Comparison of ENCODE assay signal across 8 cellular contexts in genomic region chr6:36595168-36595818, GRCh38. TPM values are rescaled to one million over a fixed set of nuclear protein-coding genes. Genes with fewer than 3 reads are reported as not detected.
DNase-seq lines count a peak whose midpoint lies in the region; ATAC-seq, FAIRE-seq and TF ChIP-seq lines count a peak whose summit lies in the region.

No MANE protein-coding gene starts in this region.

- H3K4me3 Mint-ChIP-seq in HFFc6 = peak overlapping the region; percentile 96

- peaks cover 63% of the 10 kb centered on the region for H3K4me1 Mint-ChIP-seq in HFFc6 (ENCODE audit: low read depth)

- no peak for TF ChIP-seq EP300 in SK-N-SH (IDR thresholded peaks at IDR 0.05; ENCODE audit: borderline replicate concordance in 1 of 2, low read depth in 1 of 2, low read length in 1 of 2)

- FAIRE-seq in GM19239 (lab: Jason Lieb, UNC) = no peak

- no peaks in the 10 kb centered on the region for H3K9me2 ChIP-seq in SK-N-SH

- peak overlapping the region; percentile 94 to 96 for H3K27ac ChIP-seq in SK-N-SH (ENCODE audit: low read depth in 2 of 2, low read length in 1 of 2)
- H3K27ac ChIP-seq in vagina = peak overlapping the region; percentile 100

- POLR2A ChIA-PET in BJ (lab: Charles Lee) (no interaction called here), SK-N-SH (lab: Yijun Ruan, JAX) (interaction anchor here (1.0 to 1.3 kb wide), 3 partner anchors 44 to 154 kb away, joined by 3 to 6 read pairs (median 4); no protein-coding TSS in a partner anchor)

- H2AFZ ChIP-seq in SK-N-SH (ENCODE audit: low read depth) = no peak overlapping the region

- DNase-seq in BJ (ENCODE audit: low read depth) (no peak), HFFc6 (no peak), SK-N-SH (peak; percentile 43), mucosa of gallbladder (ENCODE audit: low spot score) (peak; percentile 46), vagina (ENCODE audit: extremely low spot score in 2 of 2) (no peak), GM19239 (ENCODE audit: insufficient read length, low spot score) (no peak)

- H3K36me3 ChIP-seq in BJ (ENCODE audit: control insufficient read depth, insufficient read depth, low read length) (peaks cover 20% of the 10 kb centered on the region), SK-N-SH (replicated peaks in 1 of 2; ENCODE audit: control insufficient read depth in 1 of 2, insufficient read depth in 2 of 2, low read length in 1 of 2) (peaks cover 37 to 55% of the 10 kb centered on the region in 2 experiments), endocrine pancreas (ENCODE audit: control insufficient read depth, insufficient read depth, low read length) (peaks cover 7% of the 10 kb centered on the region), vagina (peaks cover 0 to 36% of the 10 kb centered on the region in 2 donors)

- intact Hi-C loops in vagina (cut with DNase I) = loop anchor here (5.0 to 10.0 kb wide), 2 partner anchors 48 to 170 kb away; partner anchors contain the start of gene STK38

- TF ChIP-seq CTCF in BJ (IDR thresholded peaks at IDR 0.05; ENCODE audit: insufficient read depth, low read depth, low read length) (no peak), HFFc6 (IDR thresholded peaks at IDR 0.05) (no peak), SK-N-SH (IDR thresholded peaks at IDR 0.05) (no peak), vagina (IDR thresholded peaks at IDR 0.05) (no peak)

- H4K20me1 ChIP-seq in SK-N-SH (ENCODE audit: insufficient read depth) = peaks cover 57% of the 10 kb centered on the region

- H3K4me2 ChIP-seq in SK-N-SH = peak overlapping the region; percentile 81

- H3K9me3 Mint-ChIP-seq in HFFc6 = peaks cover 23% of the 10 kb centered on the region

- H3K36me3 Mint-ChIP-seq in HFFc6 (ENCODE audit: low read depth) = peaks cover 64% of the 10 kb centered on the region

- H3K4me3 ChIP-seq in BJ (ENCODE audit: low read depth, low read length) (peak overlapping the region; percentile 90), SK-N-SH (ENCODE audit: low read depth in 2 of 2, low read length in 1 of 2) (peak overlapping the region; percentile 74 to 99), endocrine pancreas (ENCODE audit: control insufficient read depth, insufficient read depth, low read length) (peak overlapping the region; percentile 99), vagina (peak overlapping the region; percentile 51 to 72)

- H3K4me1 ChIP-seq in SK-N-SH (ENCODE audit: control insufficient read depth in 1 of 2, insufficient read depth in 2 of 2, low read depth in 1 of 2, low read length in 1 of 2) (peaks cover 20 to 27% of the 10 kb centered on the region in 2 experiments), endocrine pancreas (ENCODE audit: control insufficient read depth, insufficient read depth, low read length) (peaks cover 19% of the 10 kb centered on the region), vagina (peaks cover 51% of the 10 kb centered on the region)

- no peak for ATAC-seq in HG03097 (IDR thresholded peaks at IDR 0.05; ENCODE audit: low FRiP score, unreplicated experiment)

- CTCF ChIA-PET in BJ (lab: Yijun Ruan, JAX) (interaction anchor here (0.8 to 1.0 kb wide), 3 partner anchors 9 to 83 kb away, joined by 3 read pairs; partner anchors contain the start of gene CDKN1A), SK-N-SH (lab: Yijun Ruan, JAX) (interaction anchor here (1.7 to 1.8 kb wide), 2 partner anchors 11 to 172 kb away, joined by 5 to 6 read pairs; no protein-coding TSS in a partner anchor)

- 2% methylated on average over 11 of the region's 11 CpGs for WGBS in SK-N-SH (ENCODE audit: low lambda C conversion rate)

- peak overlapping the region; percentile 99 for H3K27ac Mint-ChIP-seq in HFFc6

- H3K79me2 ChIP-seq in SK-N-SH (ENCODE audit: insufficient read depth) = peaks cover 68% of the 10 kb centered on the region

- H3K9me3 ChIP-seq in SK-N-SH = no peaks in the 10 kb centered on the region
- H3K9me3 ChIP-seq in endocrine pancreas (ENCODE audit: control insufficient read depth, low read length) = no peaks in the 10 kb centered on the region
- no peaks in the 10 kb centered on the region for H3K9me3 ChIP-seq in vagina

- no peak for TF ChIP-seq POLR2A in vagina (IDR thresholded peaks at IDR 0.05)

- TF ChIP-seq RAD21 in SK-N-SH (IDR thresholded peaks at IDR 0.05; ENCODE audit: low read length) = no peak

- H3K27me3 ChIP-seq in BJ (ENCODE audit: control insufficient read depth, insufficient read depth, low read length) = no peaks in the 10 kb centered on the region
- H3K27me3 ChIP-seq in SK-N-SH (ENCODE audit: insufficient read depth) = no peaks in the 10 kb centered on the region
- no peaks in the 10 kb centered on the region for H3K27me3 ChIP-seq in endocrine pancreas (ENCODE audit: control insufficient read depth, insufficient read depth, low read length)
- H3K27me3 ChIP-seq in vagina = no peaks in the 10 kb centered on the region

- H3K9ac ChIP-seq in SK-N-SH (peak overlapping the region; percentile 100), endocrine pancreas (ENCODE audit: control insufficient read depth, insufficient read depth, low read length) (peak overlapping the region; percentile 99)

- H3F3A ChIP-seq in SK-N-SH (replicated peaks; ENCODE audit: insufficient read depth) = peaks cover 38% of the 10 kb centered on the region

- peaks cover 22% of the 10 kb centered on the region for H3K27me3 Mint-ChIP-seq in HFFc6 (ENCODE audit: insufficient read depth)

TF ChIP-seq in SK-N-SH, 30 proteins besides CTCF, POLR2A, EP300 and RAD21:
- TF ChIP-seq SIN3A (IDR thresholded peaks at IDR 0.05; ENCODE audit: borderline replicate concordance, low read depth, low read length) (peak; percentile 70), POLR2AphosphoS5 (IDR thresholded peaks at IDR 0.05; ENCODE audit: low read depth, low read length) (no peak; the same call in 1 of the 2 replicates)

RNA-seq across cellular contexts. Expression of gene SRSF3, which starts 1.1 kb away (rescaled TPM):
- polyA plus RNA-seq in BJ (2011; rRNA removed) (177 and 292 TPM in 2 replicates), SK-N-SH (2012; rRNA removed) (330 and 351 TPM in 2 replicates)
- polyA minus RNA-seq in BJ (2011; rRNA and poly(A)+ RNA removed) = 91.0 and 134 TPM in 2 replicates
- 100 to 1,000 TPM; 257 to 368 (median 330) TPM for total RNA-seq in HFFc6 (2021; fragmentation: NEBNext Ultra II Directional; extraction: Animal tissue kit (Norgen Biotek cat#: 25700))
- polyA plus RNA-seq in SK-N-SH (2012; cell fraction: cytosol; rRNA removed) = 405 and 473 TPM in 2 replicates
- 242 and 281 TPM in 2 replicates for polyA plus RNA-seq in SK-N-SH (2012; cell fraction: nucleus; rRNA removed)
- total RNA-seq in mucosa of gallbladder (190 TPM), vagina (144 TPM)

RNA-seq across cellular contexts. Expression of gene STK38, which starts 48.0 kb away (rescaled TPM):
- 22.1 and 37.3 TPM in 2 replicates for polyA plus RNA-seq in BJ (2011; rRNA removed)
- 15.0 and 19.1 TPM in 2 replicates for polyA minus RNA-seq in BJ (2011; rRNA and poly(A)+ RNA removed)
- total RNA-seq in HFFc6 (2021; fragmentation: NEBNext Ultra II Directional; extraction: Animal tissue kit (Norgen Biotek cat#: 25700)) = 10 to 100 TPM; 37.4 to 44.9 (median 41.9) TPM
- 10.2 and 12.0 TPM in 2 replicates for polyA plus RNA-seq in SK-N-SH (2012; rRNA removed)
- polyA plus RNA-seq in SK-N-SH (2012; cell fraction: cytosol; rRNA removed) = 11.0 and 11.9 TPM in 2 replicates
- 13.5 and 27.9 TPM in 2 replicates for polyA plus RNA-seq in SK-N-SH (2012; cell fraction: nucleus; rRNA removed)
- total RNA-seq in mucosa of gallbladder = 41.6 TPM
- total RNA-seq in vagina = 31.9 TPM

Comparison
In these comparisons a context has a peak if more than half of its experiments do, and no peak if none do; other contexts are left out.
1. DNase-seq: peak in SK-N-SH (single experiment) and mucosa of gallbladder (single experiment); none in BJ (single experiment), HFFc6 (single experiment), vagina (0 of 2) and GM19239 (single experiment).
2. Peak in every context shown above with its lines, with median percentiles within 50 percentile points of each other: H3K4me3 ChIP-seq.